ENCODE assay signal across 8 cellular contexts in genomic region chr9:95127249-95128176, GRCh38.
A peak's percentile ranks its signal among the peaks of the same experiment; 100 is the strongest.
DNase-seq lines count a peak whose midpoint lies in the region; TF ChIP-seq lines count a peak whose summit lies in the region.

No MANE protein-coding gene starts in this region.

- no peaks in the 10 kb centered on the region for H3K27me3 ChIP-seq in hepatocyte
- no peaks in the 10 kb centered on the region for H3K27me3 ChIP-seq in rectal smooth muscle tissue (ENCODE audit: control insufficient read depth, insufficient read depth, low read length)
- no peaks in the 10 kb centered on the region for H3K27me3 ChIP-seq in uterus

- H3K36me3 ChIP-seq in hepatocyte (replicated peaks; ENCODE audit: insufficient read depth, low read depth) (no peaks in the 10 kb centered on the region), rectal smooth muscle tissue (ENCODE audit: control insufficient read depth, insufficient read depth, low read length) (no peaks in the 10 kb centered on the region), uterus (no peaks in the 10 kb centered on the region)

- TF ChIP-seq CTCF in hepatocyte (IDR thresholded peaks at IDR 0.05; ENCODE audit: poor library complexity) (peak; percentile 99), uterus (IDR thresholded peaks at IDR 0.05) (peak; percentile 95 to 99 (median 98))

- H3K79me2 ChIP-seq in hepatocyte, result no peaks in the 10 kb centered on the region

- peak in 1 of 2 donors; percentile 31 for TF ChIP-seq POLR2A in uterus (IDR thresholded peaks at IDR 0.05)

- DNase-seq in NCI-H2081 (lab: John Stamatoyannopoulos, UW) (peak; percentile 60 to 62), NCI-H2081 treated with DMSO at 0.1 percent for 48 hours (lab: John Stamatoyannopoulos, UW) (no peak), KG1 (lab: John Stamatoyannopoulos, UW) (peak; percentile 15), T-helper 9 cell (peak; percentile 61), astrocyte of the hippocampus (ENCODE audit: low read depth, low spot score) (peak; percentile 94), hepatocyte (ENCODE audit: low spot score) (peak; percentile 92), uterus (peak; percentile 88)

- H3K9ac ChIP-seq in rectal smooth muscle tissue (ENCODE audit: low read length), result no peak overlapping the region

- WGBS in hepatocyte (ENCODE audit: low lambda C conversion rate, missing lambda C conversion rate), result 25% methylated on average over 33 of the region's 35 CpGs

- no peaks in the 10 kb centered on the region for H4K20me1 ChIP-seq in hepatocyte (ENCODE audit: insufficient read depth, poor library complexity, severe bottlenecking)

- no peaks in the 10 kb centered on the region for H3K9me2 ChIP-seq in hepatocyte (replicated peaks; ENCODE audit: insufficient read depth)

- H2AFZ ChIP-seq in hepatocyte, result no peak overlapping the region

- H3K4me1 ChIP-seq in hepatocyte (ENCODE audit: insufficient read depth), result peaks cover 44% of the 10 kb centered on the region
- H3K4me1 ChIP-seq in rectal smooth muscle tissue (ENCODE audit: control insufficient read depth, insufficient read depth, low read length), result peaks cover 4% of the 10 kb centered on the region
- peaks cover 0 to 5% of the 10 kb centered on the region in 2 donors for H3K4me1 ChIP-seq in uterus

- H3K4me3 ChIP-seq in hepatocyte, result no peak overlapping the region
- peak overlapping the region; percentile 7 for H3K4me3 ChIP-seq in rectal smooth muscle tissue (ENCODE audit: low read length)
- H3K4me3 ChIP-seq in uterus, result peak overlapping the region; percentile 33 to 34

- H3K4me2 ChIP-seq in hepatocyte, result peak overlapping the region; percentile 83

- no peak overlapping the region for H3K27ac ChIP-seq in hepatocyte
- H3K27ac ChIP-seq in rectal smooth muscle tissue (ENCODE audit: low read depth, low read length), result no peak overlapping the region
- peak overlapping the region; percentile 60 to 72 for H3K27ac ChIP-seq in uterus

- intact Hi-C loops in uterus (cut with DNase I; ENCODE audit: low total_unique reads), result loop anchor here (10.0 kb wide), 1 partner anchor 93 kb away; no protein-coding TSS in a partner anchor

- H3K9me3 ChIP-seq in hepatocyte (ENCODE audit: low read depth) (no peaks in the 10 kb centered on the region), uterus (no peaks in the 10 kb centered on the region)

Comparison
In these comparisons a context has a peak if more than half of its experiments do, and no peak if none do; other contexts are left out.
1. H3K27ac ChIP-seq: peak in uterus (2 of 2); none in hepatocyte (single experiment) and rectal smooth muscle tissue (single experiment).